Comparison of ENCODE assay signal across 9 cellular contexts in the genomic region with DNA sequence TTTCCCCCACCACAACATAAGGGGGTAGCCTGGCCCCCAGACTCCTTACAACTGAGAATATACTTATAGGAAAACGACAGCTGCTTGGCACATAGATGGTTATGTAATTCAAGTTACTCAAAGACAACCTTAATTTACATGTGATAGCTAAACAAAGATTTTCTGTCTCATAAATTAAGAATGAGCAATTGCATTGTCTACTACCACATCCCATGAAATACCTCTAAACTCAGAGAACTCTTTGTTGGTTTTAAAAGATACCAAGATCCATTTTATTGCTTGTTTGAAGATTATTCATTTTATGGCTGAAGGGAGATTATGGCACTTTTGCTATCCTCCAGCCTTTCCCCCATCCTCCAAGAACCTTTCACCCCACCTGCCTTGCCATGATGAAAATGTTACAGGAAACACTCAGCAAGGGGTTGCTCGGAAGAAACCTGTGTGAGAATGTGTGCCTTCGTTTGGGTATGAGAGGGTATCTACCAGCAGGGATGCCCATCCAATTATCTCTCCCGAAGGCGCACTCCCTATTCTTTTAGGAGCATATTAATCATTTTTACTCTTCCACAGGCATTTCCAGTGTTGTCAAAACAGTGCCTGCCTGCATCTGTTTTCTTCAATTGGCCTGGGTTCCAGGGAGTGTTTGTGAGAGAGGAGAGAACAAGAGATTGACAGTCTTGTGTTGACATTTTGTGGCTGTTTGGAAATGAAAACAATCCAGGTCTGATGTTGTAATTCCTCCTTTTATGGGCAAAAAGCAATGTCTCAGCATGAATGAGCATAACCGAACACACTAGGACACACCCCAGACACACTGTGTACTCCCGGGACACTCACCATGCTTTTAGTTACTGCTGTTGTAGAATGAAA.
DNase-seq lines count a peak whose midpoint lies in the region; TF ChIP-seq lines count a peak whose summit lies in the region.
"Had no signal": no experiment of that assay in that cellular context is flagged by ENCODE, and none has a peak within 500 bp of the region (broad histone marks: within the 10 kb centered on the region; RNA-seq: fewer than 3 reads in every experiment).

No MANE protein-coding gene starts in this region.

- no peak overlapping the region for H3K4me2 ChIP-seq in neural cell (ENCODE audit: low read length)

- H3K9me3 ChIP-seq in neural cell (ENCODE audit: low read length): no peaks in the 10 kb centered on the region

- H3K27me3 Mint-ChIP-seq in CD14-positive monocyte (ENCODE audit: low read depth in 3 of 3): peaks cover 0 to 2% (median 0%) of the 10 kb centered on the region in 3 donors

- no peak overlapping the region for H3K9ac ChIP-seq in neural cell (ENCODE audit: low read length)

- H3F3A ChIP-seq in neural cell (ENCODE audit: insufficient read depth, low read length, poor library complexity, severe bottlenecking): no peaks in the 10 kb centered on the region

- no peaks in the 10 kb centered on the region for H3K9me2 ChIP-seq in neural cell (ENCODE audit: insufficient read depth, low read length)

- peak overlapping the region; percentile 92 to 98 (median 98) for H3K27ac Mint-ChIP-seq in CD14-positive monocyte

- TF ChIP-seq CTCF in CD14-positive monocyte (IDR thresholded peaks at IDR 0.05) (no peak), neural cell (IDR thresholded peaks at IDR 0.05; ENCODE audit: poor library complexity, severe bottlenecking) (no peak)

- H3K4me3 Mint-ChIP-seq in CD14-positive monocyte: peak overlapping the region in 1 of 2 donors; percentile 47

- DNase-seq in CD14-positive monocyte (ENCODE audit: low spot score) (no peak), NCI-H226 (peak; percentile 39), epithelial cell of prostate (ENCODE audit: low read depth, low spot score) (peak; percentile 68), amygdala (lab: John Stamatoyannopoulos, UW) (no peak), COLO829 (ENCODE audit: low spot score) (no peak), T1000 (lab: John Stamatoyannopoulos, UW) (no peak)
- DNase-seq in activated T-cell treated with anti-CD3 and anti-CD28 coated beads, Interleukin-2, amount 50 U/mL, for 1 hour: no peak
- DNase-seq: activated CD4-positive, alpha-beta T cell treated with anti-CD3 and anti-CD28 coated beads for 48 hours had no signal

- no peaks in the 10 kb centered on the region for H3K36me3 ChIP-seq in neural cell (ENCODE audit: insufficient read depth, low read length)

- no peaks in the 10 kb centered on the region for H3K27me3 ChIP-seq in neural cell (ENCODE audit: insufficient read depth, low read depth, low read length)

- peaks cover 26% of the 10 kb centered on the region for H3K4me1 Mint-ChIP-seq in CD14-positive monocyte

- peak overlapping the region; percentile 9 for H3K27ac ChIP-seq in epithelial cell of prostate
- peak overlapping the region; percentile 41 for H3K27ac ChIP-seq in neural cell (ENCODE audit: low read length)

- TF ChIP-seq RAD21 in neural cell (conservative IDR thresholded peaks at IDR 0.05): no peak

- H3K79me2 ChIP-seq in neural cell (replicated peaks; ENCODE audit: insufficient read depth, low read length): no peaks in the 10 kb centered on the region

- H3K9me3 Mint-ChIP-seq in CD14-positive monocyte: peaks cover 0 to 6% (median 0%) of the 10 kb centered on the region in 7 donors

- peaks cover 0 to 3% of the 10 kb centered on the region in 2 donors for H3K36me3 Mint-ChIP-seq in CD14-positive monocyte

- H4K20me1 ChIP-seq in neural cell (ENCODE audit: insufficient read depth): no peaks in the 10 kb centered on the region

- peak overlapping the region; percentile 18 for H3K4me3 ChIP-seq in neural cell (ENCODE audit: low read length)

- H2AFZ ChIP-seq in neural cell (ENCODE audit: low read depth, low read length): no peak overlapping the region

- intact Hi-C loops in CD14-positive monocyte (cut with micrococcal nuclease): no loop called here

- TF ChIP-seq EP300 in neural cell (conservative IDR thresholded peaks at IDR 0.05; ENCODE audit: poor library complexity, severe bottlenecking): peak; percentile 78

TF ChIP-seq in neural cell, 6 proteins besides CTCF, POLR2A, EP300 and RAD21:
- TF ChIP-seq MXI1 (conservative IDR thresholded peaks at IDR 0.05; ENCODE audit: poor library complexity, severe bottlenecking) (no peak), TAF1 (IDR thresholded peaks at IDR 0.05; ENCODE audit: low read depth) (no peak), POLR2AphosphoS5 (IDR thresholded peaks at IDR 0.05) (peak; percentile 71), EZH2 (IDR thresholded peaks at IDR 0.05; ENCODE audit: borderline replicate concordance, insufficient read depth, low read length, poor library complexity, severe bottlenecking) (no peak), SMC3 (conservative IDR thresholded peaks at IDR 0.05; ENCODE audit: poor library complexity) (no peak)
- TF ChIP-seq, protein P1, sequence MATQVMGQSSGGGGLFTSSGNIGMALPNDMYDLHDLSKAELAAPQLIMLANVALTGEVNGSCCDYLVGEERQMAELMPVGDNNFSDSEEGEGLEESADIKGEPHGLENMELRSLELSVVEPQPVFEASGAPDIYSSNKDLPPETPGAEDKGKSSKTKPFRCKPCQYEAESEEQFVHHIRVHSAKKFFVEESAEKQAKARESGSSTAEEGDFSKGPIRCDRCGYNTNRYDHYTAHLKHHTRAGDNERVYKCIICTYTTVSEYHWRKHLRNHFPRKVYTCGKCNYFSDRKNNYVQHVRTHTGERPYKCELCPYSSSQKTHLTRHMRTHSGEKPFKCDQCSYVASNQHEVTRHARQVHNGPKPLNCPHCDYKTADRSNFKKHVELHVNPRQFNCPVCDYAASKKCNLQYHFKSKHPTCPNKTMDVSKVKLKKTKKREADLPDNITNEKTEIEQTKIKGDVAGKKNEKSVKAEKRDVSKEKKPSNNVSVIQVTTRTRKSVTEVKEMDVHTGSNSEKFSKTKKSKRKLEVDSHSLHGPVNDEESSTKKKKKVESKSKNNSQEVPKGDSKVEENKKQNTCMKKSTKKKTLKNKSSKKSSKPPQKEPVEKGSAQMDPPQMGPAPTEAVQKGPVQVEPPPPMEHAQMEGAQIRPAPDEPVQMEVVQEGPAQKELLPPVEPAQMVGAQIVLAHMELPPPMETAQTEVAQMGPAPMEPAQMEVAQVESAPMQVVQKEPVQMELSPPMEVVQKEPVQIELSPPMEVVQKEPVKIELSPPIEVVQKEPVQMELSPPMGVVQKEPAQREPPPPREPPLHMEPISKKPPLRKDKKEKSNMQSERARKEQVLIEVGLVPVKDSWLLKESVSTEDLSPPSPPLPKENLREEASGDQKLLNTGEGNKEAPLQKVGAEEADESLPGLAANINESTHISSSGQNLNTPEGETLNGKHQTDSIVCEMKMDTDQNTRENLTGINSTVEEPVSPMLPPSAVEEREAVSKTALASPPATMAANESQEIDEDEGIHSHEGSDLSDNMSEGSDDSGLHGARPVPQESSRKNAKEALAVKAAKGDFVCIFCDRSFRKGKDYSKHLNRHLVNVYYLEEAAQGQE (IDR thresholded peaks at IDR 0.05; ENCODE audit: borderline replicate concordance): peak; percentile 82
TF ChIP-seq in neural cell: peak in this region for 2.

Comparison
In these comparisons a context has a peak if more than half of its experiments do, and no peak if none do; other contexts are left out.
1. DNase-seq: peak in NCI-H226 (single experiment) and epithelial cell of prostate (single experiment); none in CD14-positive monocyte (single experiment), activated T-cell treated with anti-CD3 and anti-CD28 coated beads, Interleukin-2, amount 50 U/mL, for 1 hour (single experiment), amygdala (0 of 56), COLO829 (single experiment) and T1000 (single experiment).